In the genomic region with DNA sequence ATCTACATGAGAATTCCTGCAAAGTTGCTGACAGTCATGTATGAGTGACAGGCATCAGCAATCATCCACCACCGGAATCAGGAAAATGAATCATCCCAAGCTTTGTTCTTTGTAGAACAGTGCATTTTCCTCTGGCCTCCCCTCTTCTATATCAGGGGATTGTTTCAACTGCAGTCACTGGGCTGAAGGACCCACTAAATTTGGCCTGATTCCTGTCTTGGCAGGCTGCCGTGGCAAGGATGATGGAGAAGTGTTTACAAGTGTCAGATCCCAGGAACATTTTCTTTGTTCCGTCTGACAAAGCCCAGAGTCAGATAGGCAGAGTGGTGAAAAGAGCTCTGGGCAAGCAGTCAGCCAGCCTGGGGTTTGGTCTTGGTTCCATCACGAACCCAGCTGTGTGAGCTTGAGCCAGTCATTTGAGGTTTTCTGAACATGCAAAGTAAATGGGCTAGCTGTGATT, we compare ENCODE assay signal across 1 cellular context.
A peak's percentile ranks its signal among the peaks of the same experiment; 100 is the strongest.
TF ChIP-seq lines count a peak whose summit lies in the region.

No MANE protein-coding gene starts in this region.

TF ChIP-seq in HEK293, 187 proteins besides CTCF, POLR2A, EP300 and RAD21 (continued from another document):
- TF ChIP-seq, protein P1, sequence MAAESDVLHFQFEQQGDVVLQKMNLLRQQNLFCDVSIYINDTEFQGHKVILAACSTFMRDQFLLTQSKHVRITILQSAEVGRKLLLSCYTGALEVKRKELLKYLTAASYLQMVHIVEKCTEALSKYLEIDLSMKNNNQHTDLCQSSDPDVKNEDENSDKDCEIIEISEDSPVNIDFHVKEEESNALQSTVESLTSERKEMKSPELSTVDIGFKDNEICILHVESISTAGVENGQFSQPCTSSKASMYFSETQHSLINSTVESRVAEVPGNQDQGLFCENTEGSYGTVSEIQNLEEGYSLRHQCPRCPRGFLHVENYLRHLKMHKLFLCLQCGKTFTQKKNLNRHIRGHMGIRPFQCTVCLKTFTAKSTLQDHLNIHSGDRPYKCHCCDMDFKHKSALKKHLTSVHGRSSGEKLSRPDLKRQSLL (tag by site-specific recombination; IDR thresholded peaks at IDR 0.05), result 0 out of 2 replicates have a peak, but pooled peaks have one; percentile 30
